In genomic region chr1:156337888-156338179, GRCh38 we compare ENCODE assay signal across 1 cellular context.
A peak's percentile ranks its signal among the peaks of the same experiment; 100 is the strongest.
TF ChIP-seq lines count a peak whose summit lies in the region.

No MANE protein-coding gene starts in this region.

TF ChIP-seq in K562, 482 proteins besides CTCF, POLR2A, EP300 and RAD21 (continued from another document):
- no peak for TF ChIP-seq RBM39 (optimal IDR thresholded peaks at IDR 0.05; ENCODE audit: low read depth, low read length)
- no peak for TF ChIP-seq ZNF3 (CRISPR knock-in tag; IDR thresholded peaks at IDR 0.05)
- TF ChIP-seq FOXK2 (conservative IDR thresholded peaks at IDR 0.05 in 1 of 2, IDR thresholded peaks at IDR 0.05 in 1 of 2; ENCODE audit: low read depth in 2 of 2): 0 out of 4 replicates have a peak, but pooled peaks of 1 of the 2 experiments have one; percentile 11
- TF ChIP-seq SMARCE1 (IDR thresholded peaks at IDR 0.05): peak; percentile 53; the same call in 1 of the 2 replicates
- TF ChIP-seq ZNF24 (IDR thresholded peaks at IDR 0.05): no peak
- TF ChIP-seq, protein P1, sequence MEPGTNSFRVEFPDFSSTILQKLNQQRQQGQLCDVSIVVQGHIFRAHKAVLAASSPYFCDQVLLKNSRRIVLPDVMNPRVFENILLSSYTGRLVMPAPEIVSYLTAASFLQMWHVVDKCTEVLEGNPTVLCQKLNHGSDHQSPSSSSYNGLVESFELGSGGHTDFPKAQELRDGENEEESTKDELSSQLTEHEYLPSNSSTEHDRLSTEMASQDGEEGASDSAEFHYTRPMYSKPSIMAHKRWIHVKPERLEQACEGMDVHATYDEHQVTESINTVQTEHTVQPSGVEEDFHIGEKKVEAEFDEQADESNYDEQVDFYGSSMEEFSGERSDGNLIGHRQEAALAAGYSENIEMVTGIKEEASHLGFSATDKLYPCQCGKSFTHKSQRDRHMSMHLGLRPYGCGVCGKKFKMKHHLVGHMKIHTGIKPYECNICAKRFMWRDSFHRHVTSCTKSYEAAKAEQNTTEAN (CRISPR knock-in tag; IDR thresholded peaks at IDR 0.05): 0 out of 2 replicates have a peak, but pooled peaks have one; percentile 13
- no peak for TF ChIP-seq RBM14 (IDR thresholded peaks at IDR 0.05; ENCODE audit: borderline replicate concordance, insufficient read depth, low read depth, low read length)
- TF ChIP-seq FOXA1 (IDR thresholded peaks at IDR 0.05; ENCODE audit: borderline replicate concordance): no peak
- TF ChIP-seq TEAD1 (CRISPR knock-in tag; IDR thresholded peaks at IDR 0.05): 0 out of 4 replicates have a peak, but pooled peaks of 1 of the 2 experiments have one; percentile 25
- TF ChIP-seq RBM15 (IDR thresholded peaks at IDR 0.05; ENCODE audit: insufficient read depth, low read length): no peak
- no peak for TF ChIP-seq XRCC5 (IDR thresholded peaks at IDR 0.05; ENCODE audit: low read depth, low read length)
- no peak for TF ChIP-seq ARID2 (IDR thresholded peaks at IDR 0.05)
- TF ChIP-seq ZNF311 (CRISPR knock-in tag; IDR thresholded peaks at IDR 0.05): no peak
- TF ChIP-seq, protein P2, sequence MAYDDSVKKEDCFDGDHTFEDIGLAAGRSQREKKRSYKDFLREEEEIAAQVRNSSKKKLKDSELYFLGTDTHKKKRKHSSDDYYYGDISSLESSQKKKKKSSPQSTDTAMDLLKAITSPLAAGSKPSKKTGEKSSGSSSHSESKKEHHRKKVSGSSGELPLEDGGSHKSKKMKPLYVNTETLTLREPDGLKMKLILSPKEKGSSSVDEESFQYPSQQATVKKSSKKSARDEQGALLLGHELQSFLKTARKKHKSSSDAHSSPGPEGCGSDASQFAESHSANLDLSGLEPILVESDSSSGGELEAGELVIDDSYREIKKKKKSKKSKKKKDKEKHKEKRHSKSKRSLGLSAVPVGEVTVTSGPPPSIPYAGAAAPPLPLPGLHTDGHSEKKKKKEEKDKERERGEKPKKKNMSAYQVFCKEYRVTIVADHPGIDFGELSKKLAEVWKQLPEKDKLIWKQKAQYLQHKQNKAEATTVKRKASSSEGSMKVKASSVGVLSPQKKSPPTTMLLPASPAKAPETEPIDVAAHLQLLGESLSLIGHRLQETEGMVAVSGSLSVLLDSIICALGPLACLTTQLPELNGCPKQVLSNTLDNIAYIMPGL (CRISPR knock-in tag; IDR thresholded peaks at IDR 0.05): no peak
- no peak for TF ChIP-seq MGA (IDR thresholded peaks at IDR 0.05)
- no peak for TF ChIP-seq SMAD2 (IDR thresholded peaks at IDR 0.05; ENCODE audit: low read depth, low read length)
- TF ChIP-seq CBFA2T2 (conservative IDR thresholded peaks at IDR 0.05): no peak
- no peak for TF ChIP-seq SMAD4 (CRISPR knock-in tag; conservative IDR thresholded peaks at IDR 0.05)
- TF ChIP-seq PKNOX1 (IDR thresholded peaks at IDR 0.05): no peak
- no peak for TF ChIP-seq YY1 (IDR thresholded peaks at IDR 0.05; ENCODE audit: borderline replicate concordance in 1 of 3, control insufficient read depth in 1 of 3, extremely low read depth in 1 of 3, insufficient read depth in 3 of 3, insufficient read length in 1 of 3, insufficient replicate concordance in 2 of 3, low read depth in 1 of 3, low read length in 2 of 3)
- TF ChIP-seq ZNF511 (CRISPR knock-in tag; IDR thresholded peaks at IDR 0.05): no peak
TF ChIP-seq in K562: peak in this region for 40.
